ENCODE assay signal across 18 cellular contexts in the genomic region with DNA sequence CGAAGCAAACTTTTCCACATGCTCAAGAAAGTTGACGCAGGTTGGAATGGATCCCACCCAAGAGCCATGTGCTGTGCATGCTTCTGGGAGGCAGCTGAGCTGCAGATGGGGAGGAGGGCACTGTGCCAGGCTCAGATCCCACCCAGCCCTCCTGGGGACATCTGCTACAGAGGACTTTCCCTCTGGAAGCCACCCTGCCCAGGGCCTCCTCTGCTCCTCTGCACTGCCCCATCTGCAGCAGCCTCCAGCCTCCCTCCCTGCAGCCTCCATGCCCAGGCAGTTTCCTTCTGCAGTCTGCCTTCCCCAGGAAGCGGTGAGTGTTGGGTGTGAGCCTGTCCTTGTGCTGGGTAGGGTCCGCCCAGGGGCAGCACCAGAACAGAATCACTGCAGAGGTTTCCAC.
A peak's percentile ranks its signal among the peaks of the same experiment; 100 is the strongest.
DNase-seq lines count a peak whose midpoint lies in the region; ATAC-seq and TF ChIP-seq lines count a peak whose summit lies in the region.
"Had no signal": no experiment of that assay in that cellular context is flagged by ENCODE, and none has a peak within 500 bp of the region (broad histone marks: within the 10 kb centered on the region; RNA-seq: fewer than 3 reads in every experiment).

No MANE protein-coding gene starts in this region.

- H3K36me3 Mint-ChIP-seq in WTC11 (peaks cover 14% of the 10 kb centered on the region), T-cell (no peaks in the 10 kb centered on the region)
- H3K36me3 Mint-ChIP-seq: CD4-positive, CD25-positive, alpha-beta regulatory T cell; CD8-positive, alpha-beta T cell had no signal

- no peaks in the 10 kb centered on the region for H3K27me3 ChIP-seq in aorta (ENCODE audit: control insufficient read depth in 1 of 2, insufficient read depth in 2 of 2, low read length in 1 of 2)
- H3K27me3 ChIP-seq: BLaER1 had no signal

- 66 to 67% methylated on average over 4 of the region's 4 CpGs for WGBS in aorta, 2 donors

- intact Hi-C loops in aorta (cut with DNase I): no loop called here

- H3K27ac Mint-ChIP-seq in WTC11 (no peak overlapping the region), T-cell (no peak overlapping the region)
- H3K27ac Mint-ChIP-seq: B cell; CD4-positive, CD25-positive, alpha-beta regulatory T cell; CD8-positive, alpha-beta T cell had no signal

- no peaks in the 10 kb centered on the region for H3K36me3 ChIP-seq in aorta (ENCODE audit: control insufficient read depth in 1 of 2, insufficient read depth in 2 of 2, low read length in 1 of 2)
- H3K36me3 ChIP-seq: BLaER1, HAP-1 had no signal

- H3K4me3 Mint-ChIP-seq in WTC11: no peak overlapping the region
- no peak overlapping the region for H3K4me3 Mint-ChIP-seq in T-cell
- H3K4me3 Mint-ChIP-seq: B cell; CD8-positive, alpha-beta T cell had no signal

- CTCF ChIA-PET in WTC11 (lab: Charles Lee): interaction anchor here (1.3 kb wide), 1 partner anchor 54 kb away, joined by 4 read pairs; no protein-coding TSS in a partner anchor
- CTCF ChIA-PET in T-cell (lab: Charles Lee): no interaction called here

- ATAC-seq in WTC11 (no peak), aorta (ENCODE audit: low FRiP score) (peak; percentile 15), T-cell (replicated peaks in 1 of 4) (no peak)
- ATAC-seq: CD8-positive, alpha-beta T cell had no signal

- peaks cover 10% of the 10 kb centered on the region for H3K9me3 ChIP-seq in aorta (ENCODE audit: control insufficient read depth, low read length)
- H3K9me3 ChIP-seq: HAP-1 had no signal

- no peaks in the 10 kb centered on the region for H3K4me1 ChIP-seq in aorta (ENCODE audit: control insufficient read depth in 1 of 2, insufficient read depth in 2 of 2, low read length in 2 of 2)
- H3K4me1 ChIP-seq: BLaER1, HAP-1 had no signal

- no peaks in the 10 kb centered on the region for H3K27me3 Mint-ChIP-seq in WTC11 (ENCODE audit: low read depth)
- H3K27me3 Mint-ChIP-seq in T-cell: peaks cover 22 to 23% of the 10 kb centered on the region in 2 donors

- H3K4me1 Mint-ChIP-seq in WTC11: no peaks in the 10 kb centered on the region
- H3K4me1 Mint-ChIP-seq in T-cell: no peaks in the 10 kb centered on the region
- H3K4me1 Mint-ChIP-seq: B cell; CD4-positive, CD25-positive, alpha-beta regulatory T cell had no signal

- POLR2A ChIA-PET in WTC11 (lab: Charles Lee): interaction anchor here (0.6 kb wide), 1 partner anchor 194 kb away, joined by 5 read pairs; no protein-coding TSS in a partner anchor
- POLR2A ChIA-PET in T-cell (lab: Charles Lee): no interaction called here

- no peak overlapping the region for H3K27ac ChIP-seq in aorta (ENCODE audit: low read depth in 1 of 2, low read length in 2 of 2)
- H3K27ac ChIP-seq: 22Rv1, BLaER1, C4-2B had no signal

- no peak for TF ChIP-seq CTCF in WTC11 (IDR thresholded peaks at IDR 0.05)

- H3K9me3 Mint-ChIP-seq in WTC11 (peaks cover 20% of the 10 kb centered on the region), T-cell (no peaks in the 10 kb centered on the region)
- H3K9me3 Mint-ChIP-seq: CD8-positive, alpha-beta T cell had no signal

- H3K4me3 ChIP-seq in aorta (ENCODE audit: low read length in 2 of 2): no peak overlapping the region
- H3K4me3 ChIP-seq: BLaER1, HAP-1 had no signal

- DNase-seq in DMS 273 (lab: John Stamatoyannopoulos, UW; ENCODE audit: unreplicated experiment) (peak; percentile 11), DMS 273 treated with DMSO at 0.1 percent for 48 hours (lab: John Stamatoyannopoulos, UW) (no peak), WTC11 (ENCODE audit: low spot score) (no peak), mesenteric fat pad (ENCODE audit: low spot score) (peak; percentile 53), aorta (no peak), kidney glomerular epithelial cell (lab: John Stamatoyannopoulos, UW) (no peak), T-cell (no peak), NCI-H524 (lab: John Stamatoyannopoulos, UW) (no peak)
- DNase-seq: CD4-positive, CD25-positive, alpha-beta regulatory T cell; CD8-positive, alpha-beta T cell; DMS153; DND-41; GOT3 had no signal

TF ChIP-seq in WTC11, 78 proteins besides CTCF, POLR2A, EP300 and RAD21:
- TF ChIP-seq ZNF121 (CRISPR knock-in tag; IDR thresholded peaks at IDR 0.05) (0 out of 2 replicates have a peak, but pooled peaks have one; percentile 23), EMX1 (CRISPR knock-in tag; IDR thresholded peaks at IDR 0.05) (no peak)

Comparison
In these comparisons a context has a peak if more than half of its experiments do, and no peak if none do; other contexts are left out.
1. DNase-seq: peak in DMS 273 (single experiment) and mesenteric fat pad (single experiment); none in DMS 273 treated with DMSO at 0.1 percent for 48 hours (single experiment), WTC11 (single experiment), aorta (0 of 2), kidney glomerular epithelial cell (single experiment), T-cell (0 of 34) and NCI-H524 (0 of 2).